8 cellular contexts compared by ENCODE assay signal in genomic region chr20:45373353-45374100, GRCh38. TPM values are rescaled to one million over a fixed set of nuclear protein-coding genes. Genes with fewer than 3 reads are reported as not detected.
DNase-seq lines count a peak whose midpoint lies in the region; ATAC-seq and TF ChIP-seq lines count a peak whose summit lies in the region.

No MANE protein-coding gene starts in this region.

- H4K20me1 ChIP-seq in GM23338 (replicated peaks; ENCODE audit: insufficient read depth): no peaks in the 10 kb centered on the region

- H3K4me1 Mint-ChIP-seq in GM23338: peaks cover 10% of the 10 kb centered on the region
- peaks cover 18% of the 10 kb centered on the region for H3K4me1 Mint-ChIP-seq in T-helper 2 cell treated with Interferon-gamma antibody and Interleukin-4, amounts not matched to agents 5 μg/mL and 100 μg/mL, for 36 hours (ENCODE audit: low read depth)

- intact Hi-C loops in right cardiac atrium (cut with DNase I): loop anchor here in 3 of 4 donors (2.0 to 10.0 kb wide), 3 partner anchors 61 to 64 kb away; no protein-coding TSS in a partner anchor

- H3K27me3 Mint-ChIP-seq in GM23338 (ENCODE audit: insufficient read depth, low read depth, poor library complexity): peaks cover 11% of the 10 kb centered on the region
- H3K27me3 Mint-ChIP-seq in T-helper 2 cell treated with Interferon-gamma antibody and Interleukin-4, amounts not matched to agents 5 μg/mL and 100 μg/mL, for 36 hours (ENCODE audit: low read depth): no peaks in the 10 kb centered on the region

- ATAC-seq in GM23338 (peak; percentile 88), right cardiac atrium (peak; percentile 86 to 88)

- H3K27ac ChIP-seq in GM23338 (ENCODE audit: low read depth) (no peak overlapping the region), right cardiac atrium (ENCODE audit: low read length) (peak overlapping the region; percentile 68)

- H3K36me3 Mint-ChIP-seq in GM23338 (ENCODE audit: low read depth): no peaks in the 10 kb centered on the region
- peaks cover 6% of the 10 kb centered on the region for H3K36me3 Mint-ChIP-seq in T-helper 2 cell treated with Interferon-gamma antibody and Interleukin-4, amounts not matched to agents 5 μg/mL and 100 μg/mL, for 36 hours (ENCODE audit: low read depth)

- H3F3A ChIP-seq in GM23338 (replicated peaks; ENCODE audit: low read depth): no peaks in the 10 kb centered on the region

- H3K9me3 ChIP-seq in right cardiac atrium (ENCODE audit: control insufficient read depth, low read length): no peaks in the 10 kb centered on the region

- H2AFZ ChIP-seq in GM23338: peak overlapping the region; percentile 87

- H3K4me3 ChIP-seq in GM23338 (peak overlapping the region; percentile 64), right cardiac atrium (ENCODE audit: low read length) (peak overlapping the region; percentile 72)

- no peaks in the 10 kb centered on the region for H3K9me3 Mint-ChIP-seq in GM23338
- H3K9me3 Mint-ChIP-seq in T-helper 2 cell treated with Interferon-gamma antibody and Interleukin-4, amounts not matched to agents 5 μg/mL and 100 μg/mL, for 36 hours: no peaks in the 10 kb centered on the region

- H3K27ac Mint-ChIP-seq in GM23338: no peak overlapping the region
- peak overlapping the region; percentile 80 for H3K27ac Mint-ChIP-seq in T-helper 2 cell treated with Interferon-gamma antibody and Interleukin-4, amounts not matched to agents 5 μg/mL and 100 μg/mL, for 36 hours

- TF ChIP-seq CTCF in GM23338 (conservative IDR thresholded peaks at IDR 0.05; ENCODE audit: low read depth in 2 of 2): peak; percentile 95 to 97

- H3K9me2 ChIP-seq in GM23338 (ENCODE audit: insufficient read depth): no peaks in the 10 kb centered on the region

- H3K27me3 ChIP-seq in GM23338 (ENCODE audit: insufficient read depth): peaks cover 18% of the 10 kb centered on the region
- H3K27me3 ChIP-seq in right cardiac atrium (ENCODE audit: control insufficient read depth, insufficient read depth): no peaks in the 10 kb centered on the region

- DNase-seq in COLO668 (lab: John Stamatoyannopoulos, UW; ENCODE audit: unreplicated experiment) (peak; percentile 96), GM23338 (ENCODE audit: low spot score) (peak; percentile 94), NCI-H1048 (lab: John Stamatoyannopoulos, UW) (peak; percentile 54), anterior cingulate cortex (lab: John Stamatoyannopoulos, UW) (peak in 56 of 58 donors; percentile 34 to 91 (median 77)), right cardiac atrium (peak; percentile 91 to 96 (median 94)), pulmonary artery endothelial cell (ENCODE audit: low read depth, low spot score) (peak; percentile 46), ureter (ENCODE audit: low spot score) (peak; percentile 93)
- peak; percentile 81 for DNase-seq in T-helper 2 cell treated with Interferon-gamma antibody and Interleukin-4, amounts not matched to agents 5 μg/mL and 100 μg/mL, for 36 hours (ENCODE audit: low spot score)

- H3K79me2 ChIP-seq in GM23338 (replicated peaks; ENCODE audit: insufficient read depth): no peaks in the 10 kb centered on the region

- H3K36me3 ChIP-seq in GM23338 (ENCODE audit: insufficient read depth): no peaks in the 10 kb centered on the region

- 6% methylated on average over 38 of the region's 38 CpGs for WGBS in right cardiac atrium

- H3K4me1 ChIP-seq in GM23338 (ENCODE audit: insufficient read depth): peaks cover 7% of the 10 kb centered on the region; the same call in 1 of the 2 replicates
- no peaks in the 10 kb centered on the region for H3K4me1 ChIP-seq in right cardiac atrium (ENCODE audit: control insufficient read depth, insufficient read depth, low read length)

- H3K4me3 Mint-ChIP-seq in GM23338: peak overlapping the region; percentile 77
- peak overlapping the region; percentile 77 for H3K4me3 Mint-ChIP-seq in T-helper 2 cell treated with Interferon-gamma antibody and Interleukin-4, amounts not matched to agents 5 μg/mL and 100 μg/mL, for 36 hours

- peak overlapping the region; percentile 84 for H3K4me2 ChIP-seq in GM23338

TF ChIP-seq in GM23338, 12 proteins besides CTCF, POLR2A, EP300 and RAD21:
- TF ChIP-seq REST (IDR thresholded peaks at IDR 0.05; ENCODE audit: unreplicated experiment): no peak
- TF ChIP-seq EZH2 (IDR thresholded peaks at IDR 0.05; ENCODE audit: low read depth, unreplicated experiment): no peak
- no peak for TF ChIP-seq ETS1 (IDR thresholded peaks at IDR 0.05)
- TF ChIP-seq JUNB (IDR thresholded peaks at IDR 0.05; ENCODE audit: unreplicated experiment): no peak
- TF ChIP-seq CREB1 (CRISPR knock-in tag; IDR thresholded peaks at IDR 0.05; ENCODE audit: low read depth): no peak
- TF ChIP-seq EZH2phosphoT487 (IDR thresholded peaks at IDR 0.05; ENCODE audit: unreplicated experiment): no peak
- TF ChIP-seq POLR2AphosphoS5 (IDR thresholded peaks at IDR 0.05; ENCODE audit: low read depth): no peak
- no peak for TF ChIP-seq ZNF331 (CRISPR knock-in tag; IDR thresholded peaks at IDR 0.05; ENCODE audit: low read depth)

RNA-seq across cellular contexts. Expression of gene TP53TG5, which starts 4.6 kb away (rescaled TPM):
- not detected in 2 replicates for total RNA-seq in GM23338 (2014; rRNA removed; shearing (Covaris generic))
- polyA plus RNA-seq in GM23338 (2016; fragmentation: Nextera tagmentation; extraction: Ambion mirVana): not detected in 2 replicates
- 1 to 10 TPM in 3 of 4 donors, under 1 TPM in 1; 0.82 to 1.5 (median 1.4) TPM for total RNA-seq in right cardiac atrium
- polyA plus RNA-seq in right cardiac atrium: 0.95 TPM
- not detected in 2 replicates for total RNA-seq in pulmonary artery endothelial cell
- 1.2 TPM for total RNA-seq in ureter

RNA-seq across cellular contexts. Expression of gene SYS1, which starts 10.6 kb away (rescaled TPM):
- 12.5 and 21.5 TPM in 2 replicates for total RNA-seq in GM23338 (2014; rRNA removed; shearing (Covaris generic))
- polyA plus RNA-seq in GM23338 (2016; fragmentation: Nextera tagmentation; extraction: Ambion mirVana) (6.9 and 7.9 TPM in 2 replicates), right cardiac atrium (17.1 TPM)
- total RNA-seq in right cardiac atrium (10 to 100 TPM; 21.5 to 28.7 (median 25.8) TPM), pulmonary artery endothelial cell (21.4 and 35.7 TPM in 2 replicates), ureter (28.8 TPM)

RNA-seq across cellular contexts. Expression of gene SDC4, which starts 25.3 kb away (rescaled TPM):
- 35.4 and 39.9 TPM in 2 replicates for total RNA-seq in GM23338 (2014; rRNA removed; shearing (Covaris generic))
- 28.5 and 29.7 TPM in 2 replicates for polyA plus RNA-seq in GM23338 (2016; fragmentation: Nextera tagmentation; extraction: Ambion mirVana)
- 100 to 1,000 TPM in 1 of 4 donors, 10 to 100 TPM in 3; 57.5 to 125 (median 61.2) TPM for total RNA-seq in right cardiac atrium
- polyA plus RNA-seq in right cardiac atrium: 63.8 TPM
- total RNA-seq in pulmonary artery endothelial cell: 24.6 and 32.4 TPM in 2 replicates
- total RNA-seq in ureter: 215 TPM

RNA-seq across cellular contexts. Expression of gene DBNDD2, which starts 34.6 kb away (rescaled TPM):
- 25.8 and 28.0 TPM in 2 replicates for total RNA-seq in GM23338 (2014; rRNA removed; shearing (Covaris generic))
- polyA plus RNA-seq in GM23338 (2016; fragmentation: Nextera tagmentation; extraction: Ambion mirVana) (62.5 and 64.4 TPM in 2 replicates), right cardiac atrium (228 TPM)
- total RNA-seq in right cardiac atrium (100 to 1,000 TPM; 163 to 208 (median 178) TPM), pulmonary artery endothelial cell (12.6 and 17.3 TPM in 2 replicates), ureter (63.0 TPM)

RNA-seq across cellular contexts. Expression of gene PIGT, which starts 42.4 kb away (rescaled TPM):
- total RNA-seq in GM23338 (2014; rRNA removed; shearing (Covaris generic)): 55.5 and 63.1 TPM in 2 replicates
- polyA plus RNA-seq in GM23338 (2016; fragmentation: Nextera tagmentation; extraction: Ambion mirVana) (48.2 and 48.4 TPM in 2 replicates), right cardiac atrium (140 TPM)
- total RNA-seq in right cardiac atrium (100 to 1,000 TPM; 116 to 134 (median 125) TPM), pulmonary artery endothelial cell (22.1 and 22.8 TPM in 2 replicates), ureter (94.3 TPM)

Comparison
In these comparisons a context has a peak if more than half of its experiments do, and no peak if none do; other contexts are left out.
1. DNase-seq: peak in every context shown above with its lines; median percentile 96 in COLO668; 94 in GM23338; 94 in right cardiac atrium; 93 in ureter; 81 in T-helper 2 cell treated with Interferon-gamma antibody and Interleukin-4, amounts not matched to agents 5 μg/mL and 100 μg/mL, for 36 hours; 77 in anterior cingulate cortex; 54 in NCI-H1048; 46 in pulmonary artery endothelial cell.